8 cellular contexts compared by ENCODE assay signal in genomic region chr10:21518629-21519321, GRCh38. TPM values are rescaled to one million over a fixed set of nuclear protein-coding genes. Genes with fewer than 3 reads are reported as not detected.
DNase-seq lines count a peak whose midpoint lies in the region; ATAC-seq, FAIRE-seq and TF ChIP-seq lines count a peak whose summit lies in the region.

No MANE protein-coding gene starts in this region.

- H2AFZ ChIP-seq in GM12878 (ENCODE audit: control insufficient read depth, low read depth, low read length) = no peak overlapping the region
- H2AFZ ChIP-seq in HepG2 (ENCODE audit: low read length) = no peak overlapping the region

- H3K4me2 ChIP-seq in GM12878 (ENCODE audit: control insufficient read depth, insufficient read depth) = peak overlapping the region; percentile 89
- peak overlapping the region; percentile 3; the same call in 1 of the 2 replicates for H3K4me2 ChIP-seq in HepG2 (ENCODE audit: low read depth, low read length)

- intact Hi-C loops in GM12878 (cut with micrococcal nuclease; ENCODE audit: unreplicated experiment) (no loop called here), HepG2 (cut with micrococcal nuclease; ENCODE audit: unreplicated experiment) (no loop called here)

- TF ChIP-seq EP300 in GM12878 (IDR thresholded peaks at IDR 0.05; ENCODE audit: borderline replicate concordance in 1 of 2, control insufficient read depth in 1 of 2, low read depth in 2 of 2, low read length in 2 of 2) (no peak), HepG2 (IDR thresholded peaks at IDR 0.05; ENCODE audit: low read depth in 2 of 2, low read length in 2 of 2) (no peak), HepG2 (CRISPR knock-in tag; IDR thresholded peaks at IDR 0.05; ENCODE audit: borderline replicate concordance) (no peak), upper lobe of left lung (IDR thresholded peaks at IDR 0.05) (no peak)

- no peaks in the 10 kb centered on the region for H3K79me2 ChIP-seq in GM12878 (ENCODE audit: control insufficient read depth, insufficient read depth, low read length)
- H3K79me2 ChIP-seq in HepG2 (ENCODE audit: insufficient read depth, low read length) = peaks cover 2% of the 10 kb centered on the region

- no peak for FAIRE-seq in GM12878 (lab: Jason Lieb, UNC)
- FAIRE-seq in HepG2 (lab: Jason Lieb, UNC) = no peak

- ATAC-seq in GM12878 (no peak), HepG2 (no peak), upper lobe of left lung (ENCODE audit: low FRiP score in 2 of 2) (no peak), GM19035 (IDR thresholded peaks at IDR 0.05; ENCODE audit: unreplicated experiment) (no peak)

- H3K9me3 ChIP-seq in GM12878 (replicated peaks; ENCODE audit: control insufficient read depth, insufficient read depth, low read length) (no peaks in the 10 kb centered on the region), HepG2 (ENCODE audit: low read length) (no peaks in the 10 kb centered on the region), upper lobe of left lung (no peaks in the 10 kb centered on the region)

- BruUV-seq in GM12878 (replicated peaks; lab: Mats Ljungman, UMichigan) = no TSS peak
- no TSS peak for BruUV-seq in HepG2 (replicated peaks; lab: Mats Ljungman, UMichigan)

- H3K27me3 ChIP-seq in GM12878 (replicated peaks in 1 of 2; ENCODE audit: control insufficient read depth in 2 of 2, insufficient read depth in 2 of 2, low read length in 1 of 2) = peaks cover 10 to 23% of the 10 kb centered on the region in 2 experiments
- H3K27me3 ChIP-seq in HepG2 (ENCODE audit: control insufficient read depth in 1 of 2, insufficient read depth in 2 of 2, low read length in 2 of 2) = no peaks in the 10 kb centered on the region; a peak in 1 of 5 replicates
- peaks cover 0 to 15% (median 6%) of the 10 kb centered on the region in 4 donors for H3K27me3 ChIP-seq in upper lobe of left lung

- H3K36me3 ChIP-seq in GM12878 (ENCODE audit: control insufficient read depth in 2 of 2, insufficient read depth in 2 of 2, low read length in 1 of 2) = no peaks in the 10 kb centered on the region
- H3K36me3 ChIP-seq in HepG2 (replicated peaks in 1 of 2; ENCODE audit: control insufficient read depth in 1 of 2, insufficient read depth in 2 of 2, low read length in 2 of 2) = no peaks in the 10 kb centered on the region
- H3K36me3 ChIP-seq in upper lobe of left lung = no peaks in the 10 kb centered on the region

- POLR2A ChIA-PET in AG04449 (lab: Yijun Ruan, JAX) = interaction anchor here (0.6 to 0.7 kb wide), 2 partner anchors 21 to 35 kb away, joined by 3 to 4 read pairs; no protein-coding TSS in a partner anchor
- POLR2A ChIA-PET in GM12878 (lab: Charles Lee) = interaction anchor here (0.5 to 0.6 kb wide), 5 partner anchors 138 to 1472 kb away, joined by 3 to 7 read pairs (median 3); no protein-coding TSS in a partner anchor
- POLR2A ChIA-PET in HepG2 (lab: Yijun Ruan, JAX) = interaction anchor here (0.8 to 5.4 kb wide), 4 partner anchors 8 to 22 kb away, joined by 3 to 92 read pairs (median 11); partner anchors contain the start of gene SKIDA1
- POLR2A ChIA-PET in GM10248 (lab: Yijun Ruan, JAX) = interaction anchor here (0.7 kb wide), 1 partner anchor 9 kb away, joined by 3 read pairs; no protein-coding TSS in a partner anchor

- H3K4me1 ChIP-seq in GM12878 (ENCODE audit: control insufficient read depth, insufficient read depth, low read length) (peaks cover 21% of the 10 kb centered on the region), HepG2 (ENCODE audit: insufficient read depth, low read length) (peaks cover 61% of the 10 kb centered on the region), upper lobe of left lung (peaks cover 18 to 50% (median 30%) of the 10 kb centered on the region in 4 donors)

- WGBS in GM12878 (ENCODE audit: insufficient coverage, insufficient replicate concordance, low lambda C conversion rate, missing lambda C conversion rate) = 3% methylated on average over 16 of the region's 16 CpGs
- WGBS in HepG2 (ENCODE audit: low lambda C conversion rate) = 65% methylated on average over 16 of the region's 16 CpGs
- 19 to 37% methylated on average over 16 of the region's 16 CpGs for WGBS in upper lobe of left lung, 2 donors

- TF ChIP-seq RAD21 in GM12878 (IDR thresholded peaks at IDR 0.05; ENCODE audit: insufficient read depth, low read depth, low read length) = no peak
- no peak for TF ChIP-seq RAD21 in HepG2 (CRISPR knock-in tag; IDR thresholded peaks at IDR 0.05)

- no peak for TF ChIP-seq CTCF in AG04449 (IDR thresholded peaks at IDR 0.05; ENCODE audit: insufficient read depth, low read length, missing control alignments)
- no peak for TF ChIP-seq CTCF in HFF-Myc (IDR thresholded peaks at IDR 0.05; ENCODE audit: low read depth, low read length, missing control alignments)
- TF ChIP-seq CTCF in GM12878 (IDR thresholded peaks at IDR 0.05 in 2 of 3, conservative IDR thresholded peaks at IDR 0.05 in 1 of 3; ENCODE audit: control insufficient read depth in 2 of 3, extremely low read depth in 1 of 3, insufficient read depth in 1 of 3, low read depth in 3 of 3, low read length in 3 of 3) = no peak
- TF ChIP-seq CTCF in HepG2 (CRISPR knock-in tag; IDR thresholded peaks at IDR 0.05) = no peak
- TF ChIP-seq CTCF in upper lobe of left lung (IDR thresholded peaks at IDR 0.05) = no peak
- TF ChIP-seq CTCF in GM10248 (IDR thresholded peaks at IDR 0.05; ENCODE audit: control extremely low read depth, extremely low read depth, low read depth, missing control alignments) = no peak

- TF ChIP-seq POLR2A in GM12878 (IDR thresholded peaks at IDR 0.05; ENCODE audit: low read depth, low read length) (no peak), HepG2 (IDR thresholded peaks at IDR 0.05; ENCODE audit: insufficient read depth in 1 of 2, low read depth in 2 of 2, low read length in 2 of 2) (no peak), upper lobe of left lung (IDR thresholded peaks at IDR 0.05) (no peak)

- no peak overlapping the region for H3K9ac ChIP-seq in GM12878 (ENCODE audit: control insufficient read depth, insufficient read depth, low read length)
- H3K9ac ChIP-seq in HepG2 (ENCODE audit: insufficient read depth, low read depth, low read length) = no peak overlapping the region

- no peaks in the 10 kb centered on the region for H4K20me1 ChIP-seq in GM12878 (ENCODE audit: control insufficient read depth, insufficient read depth)
- H4K20me1 ChIP-seq in HepG2 (ENCODE audit: insufficient read depth, low read length) = no peaks in the 10 kb centered on the region

- DNase-seq in AG04449 (ENCODE audit: low read depth, low spot score) = no peak
- no peak for DNase-seq in HFF-Myc (ENCODE audit: extremely low read depth, low read depth)
- DNase-seq in GM12878 (ENCODE audit: low read depth, low spot score) = no peak
- no peak for DNase-seq in HepG2 (ENCODE audit: low spot score)
- DNase-seq in upper lobe of left lung = no peak
- no peak for DNase-seq in GM10248 (ENCODE audit: extremely low spot score)
- no peak for DNase-seq in stimulated activated CD4-positive, alpha-beta T cell treated with anti-CD3 and anti-CD28 coated beads, Interleukin-12 subunit alpha, Interleukin-12 subunit beta, amount 100 ng/mL, for 4 hours

- H3K27ac ChIP-seq in GM12878 (ENCODE audit: control insufficient read depth, insufficient read depth) = no peak overlapping the region
- H3K27ac ChIP-seq in HepG2 (ENCODE audit: extremely low read length, insufficient read depth, low read length) = peak overlapping the region; percentile 0
- H3K27ac ChIP-seq in upper lobe of left lung = peak overlapping the region; percentile 24 to 83 (median 67)

- RAD21 ChIA-PET in GM12878 (lab: Charles Lee; ENCODE audit: unreplicated experiment) = interaction anchor here (0.8 to 1.2 kb wide), 3 partner anchors 22 to 240 kb away, joined by 3 to 8 read pairs (median 3); no protein-coding TSS in a partner anchor

- H3K4me3 ChIP-seq in AG04449 (ENCODE audit: low read depth, low read length) = peak overlapping the region; percentile 65
- peak overlapping the region; percentile 68 for H3K4me3 ChIP-seq in HFF-Myc (replicated peaks; ENCODE audit: low read depth, low read length)
- H3K4me3 ChIP-seq in GM12878 = peak overlapping the region; percentile 52; the same call in 1 of the 2 replicates
- peak overlapping the region in 1 of 3 experiments; percentile 3; a peak in 1 of 6 replicates for H3K4me3 ChIP-seq in HepG2 (replicated peaks in 1 of 3; ENCODE audit: insufficient read depth in 1 of 3, low read depth in 2 of 3, low read length in 3 of 3)
- peak overlapping the region in 3 of 4 donors; percentile 52 to 67 (median 53) for H3K4me3 ChIP-seq in upper lobe of left lung

- CTCF ChIA-PET in AG04449 (lab: Yijun Ruan, JAX) = interaction anchor here (1.0 to 1.7 kb wide), 4 partner anchors 9 to 240 kb away, joined by 4 to 7 read pairs (median 6); no protein-coding TSS in a partner anchor
- CTCF ChIA-PET in GM12878 (lab: Yijun Ruan, JAX) = interaction anchor here (0.7 to 1.0 kb wide), 5 partner anchors 11 to 562 kb away, joined by 3 to 4 read pairs (median 3); no protein-coding TSS in a partner anchor
- CTCF ChIA-PET in HepG2 (lab: Yijun Ruan, JAX; ENCODE audit: low intra/inter-chr PET ratio, low total read pairs) = no interaction called here
- CTCF ChIA-PET in GM10248 (lab: Yijun Ruan, JAX) = interaction anchor here (1.0 to 1.4 kb wide), 4 partner anchors 14 to 23 kb away, joined by 3 to 6 read pairs (median 3); no protein-coding TSS in a partner anchor

- in situ Hi-C loops in GM12878 (cut with MboI) = no loop called here
- in situ Hi-C loops in HepG2 (cut with HindIII; ENCODE audit: extremely low pct_ligation_motif_present, low pct_unique_long_range_greater_than_20kb) = loop anchor here (25.0 kb wide), 1 partner anchor 794 kb away; the partner anchor contains the start of genes BMI1 and COMMD3

- SMC1A ChIA-PET in GM12878 (lab: Charles Lee; ENCODE audit: uncharacterized antibody, unreplicated experiment) = interaction anchor here (0.5 to 1.5 kb wide), 9 partner anchors 14 to 458 kb away, joined by 3 to 6 read pairs (median 3); no protein-coding TSS in a partner anchor

RNA-seq across cellular contexts. Expression of gene SKIDA1, which starts 6.7 kb away (rescaled TPM):
- 0.22 and 0.35 TPM in 2 replicates for total RNA-seq in GM12878 (2013; cell fraction: nucleolus; rRNA removed)
- total RNA-seq in GM12878 (2014; rRNA removed) (0.23 and 0.98 TPM in 2 replicates), GM12878 (2014; rRNA removed; fragmentation: Illumina TruSeq; extraction: Trizol) (0.28 and 0.45 TPM in 2 replicates), GM12878 (2021) (0.13 and 0.72 TPM in 2 replicates), HepG2 (2016; rRNA removed; fragmentation: Illumina TruSeq; extraction: Trizol) (1.4 and 1.5 TPM in 2 replicates), upper lobe of left lung (1 to 10 TPM in 2 of 6 donors, under 1 TPM in 4; under 0.01 to 1.6 (median 0.86) TPM)
- polyA plus RNA-seq in GM12878 (2011; ENCODE audit: low read depth) = not detected
- polyA plus RNA-seq in GM12878 (2011; rRNA removed) (0.04 and 0.05 TPM in 2 replicates), GM12878 (2014; fragmentation: Illumina TruSeq; extraction: Trizol) (0.26 and 0.65 TPM in 2 replicates), GM12878 (2014; fragmentation: Nextera tagmentation; extraction: Ambion mirVana) (under 1 TPM; 0.08 to 0.29 TPM), GM12878 (2014; rRNA removed) (0.53 and 0.90 TPM in 2 replicates), GM12878 (2016; fragmentation: Nextera tagmentation; extraction: Ambion mirVana) (under 1 TPM; 0.63 to 0.78 TPM), HepG2 (2011; rRNA removed) (0.29 and 0.73 TPM in 2 replicates)
- 0.03 and 0.10 TPM in 2 replicates for polyA plus RNA-seq in GM12878 (2011; cell fraction: cytosol; rRNA removed)
- polyA plus RNA-seq in GM12878 (2011; cell fraction: nucleus; rRNA removed) = 0.06 TPM in 1 of 2 replicates, not detected in the other
- 0.16 and 0.28 TPM in 2 replicates for polyA plus RNA-seq in GM12878 (2012)
- polyA minus RNA-seq in GM12878 (2011; rRNA and poly(A)+ RNA removed) = 0.05 and 0.15 TPM in 2 replicates
- polyA minus RNA-seq in GM12878 (2011; cell fraction: cytosol; rRNA and poly(A)+ RNA removed) = not detected in 2 replicates
- polyA minus RNA-seq in GM12878 (2011; cell fraction: nucleus; rRNA and poly(A)+ RNA removed) = not detected in 2 replicates
- 0.35 and 0.40 TPM in 2 replicates for total RNA-seq in HepG2 (2016; cell fraction: cytosol; rRNA removed; fragmentation: Illumina TruSeq; extraction: Trizol; ENCODE audit: low read depth)
- 1.1 and 1.2 TPM in 2 replicates for total RNA-seq in HepG2 (2016; cell fraction: insoluble cytoplasmic fraction; rRNA removed; fragmentation: Illumina TruSeq; extraction: Trizol)
- total RNA-seq in HepG2 (2016; cell fraction: membrane; rRNA removed; fragmentation: Illumina TruSeq; extraction: Trizol) = 1.1 TPM in 2 replicates
- total RNA-seq in HepG2 (2016; cell fraction: nucleus; rRNA removed; fragmentation: Illumina TruSeq; extraction: Trizol) = 1.4 TPM in 2 replicates
- 0.17 and 0.19 TPM in 2 replicates for polyA plus RNA-seq in HepG2 (2011; cell fraction: cytosol; rRNA removed)
- 0.45 and 0.59 TPM in 2 replicates for polyA plus RNA-seq in HepG2 (2011; cell fraction: nucleus; rRNA removed)
- 0.24 and 0.85 TPM in 2 replicates for polyA plus RNA-seq in HepG2 (2012)
- polyA plus RNA-seq in HepG2 (2016; cell fraction: cytosol; fragmentation: Illumina TruSeq; extraction: Trizol; ENCODE audit: low read depth) = 0.11 and 0.58 TPM in 2 replicates
- polyA plus RNA-seq in HepG2 (2016; cell fraction: insoluble cytoplasmic fraction; fragmentation: Illumina TruSeq; extraction: Trizol; ENCODE audit: low read depth) = 0.67 and 0.78 TPM in 2 replicates
- 0.33 and 0.58 TPM in 2 replicates for polyA plus RNA-seq in HepG2 (2016; cell fraction: membrane; fragmentation: Illumina TruSeq; extraction: Trizol; ENCODE audit: low read depth)
- polyA plus RNA-seq in HepG2 (2016; cell fraction: nucleus; fragmentation: Illumina TruSeq; extraction: Trizol; ENCODE audit: insufficient read depth, low read depth) = 2.7 and 2.8 TPM in 2 replicates
- polyA minus RNA-seq in HepG2 (2011; rRNA and poly(A)+ RNA removed; ENCODE audit: low replicate concordance) = 0.12 and 0.28 TPM in 2 replicates
- 0.49 and 0.88 TPM in 2 replicates for polyA minus RNA-seq in HepG2 (2011; cell fraction: cytosol; rRNA and poly(A)+ RNA removed)
- polyA minus RNA-seq in HepG2 (2011; cell fraction: nucleus; rRNA and poly(A)+ RNA removed) = 0.50 and 0.52 TPM in 2 replicates

RNA-seq across cellular contexts. Expression of gene MLLT10, which starts 15.3 kb away (rescaled TPM):
- total RNA-seq in GM12878 (2013; cell fraction: nucleolus; rRNA removed) = 240 and 255 TPM in 2 replicates
- total RNA-seq in GM12878 (2014; rRNA removed) (37.1 and 45.6 TPM in 2 replicates), GM12878 (2014; rRNA removed; fragmentation: Illumina TruSeq; extraction: Trizol) (27.5 and 30.1 TPM in 2 replicates), GM12878 (2021) (32.2 and 36.7 TPM in 2 replicates), HepG2 (2016; rRNA removed; fragmentation: Illumina TruSeq; extraction: Trizol) (39.3 and 51.3 TPM in 2 replicates), upper lobe of left lung (10 to 100 TPM; 40.1 to 63.9 (median 53.9) TPM)
- polyA plus RNA-seq in GM12878 (2011; ENCODE audit: low read depth) = 34.5 TPM
- polyA plus RNA-seq in GM12878 (2011; rRNA removed) (61.1 and 61.5 TPM in 2 replicates), GM12878 (2014; fragmentation: Illumina TruSeq; extraction: Trizol) (29.5 and 39.5 TPM in 2 replicates), GM12878 (2014; fragmentation: Nextera tagmentation; extraction: Ambion mirVana) (10 to 100 TPM in 1 of 2 experiments, 1 to 10 TPM in 1; 8.7 to 12.1 TPM), GM12878 (2014; rRNA removed) (32.8 and 37.4 TPM in 2 replicates), GM12878 (2016; fragmentation: Nextera tagmentation; extraction: Ambion mirVana) (10 to 100 TPM; 13.8 to 16.3 TPM), HepG2 (2011; rRNA removed) (72.1 and 84.1 TPM in 2 replicates)
- polyA plus RNA-seq in GM12878 (2011; cell fraction: cytosol; rRNA removed) = 41.5 and 44.6 TPM in 2 replicates
- polyA plus RNA-seq in GM12878 (2011; cell fraction: nucleus; rRNA removed) = 63.2 and 68.2 TPM in 2 replicates
- 19.2 and 23.0 TPM in 2 replicates for polyA plus RNA-seq in GM12878 (2012)
- 95.6 and 97.9 TPM in 2 replicates for polyA minus RNA-seq in GM12878 (2011; rRNA and poly(A)+ RNA removed)
- 15.5 and 19.3 TPM in 2 replicates for polyA minus RNA-seq in GM12878 (2011; cell fraction: cytosol; rRNA and poly(A)+ RNA removed)
- polyA minus RNA-seq in GM12878 (2011; cell fraction: nucleus; rRNA and poly(A)+ RNA removed) = 74.1 and 152 TPM in 2 replicates
- 32.5 and 35.1 TPM in 2 replicates for total RNA-seq in HepG2 (2016; cell fraction: cytosol; rRNA removed; fragmentation: Illumina TruSeq; extraction: Trizol; ENCODE audit: low read depth)
- total RNA-seq in HepG2 (2016; cell fraction: insoluble cytoplasmic fraction; rRNA removed; fragmentation: Illumina TruSeq; extraction: Trizol) = 40.6 and 48.2 TPM in 2 replicates
- 43.6 and 51.5 TPM in 2 replicates for total RNA-seq in HepG2 (2016; cell fraction: membrane; rRNA removed; fragmentation: Illumina TruSeq; extraction: Trizol)
- total RNA-seq in HepG2 (2016; cell fraction: nucleus; rRNA removed; fragmentation: Illumina TruSeq; extraction: Trizol) = 132 and 141 TPM in 2 replicates
- 52.6 and 55.4 TPM in 2 replicates for polyA plus RNA-seq in HepG2 (2011; cell fraction: cytosol; rRNA removed)
- polyA plus RNA-seq in HepG2 (2011; cell fraction: nucleus; rRNA removed) = 70.8 and 78.9 TPM in 2 replicates
- 36.4 and 36.6 TPM in 2 replicates for polyA plus RNA-seq in HepG2 (2012)
- polyA plus RNA-seq in HepG2 (2016; cell fraction: cytosol; fragmentation: Illumina TruSeq; extraction: Trizol; ENCODE audit: low read depth) = 39.6 and 43.2 TPM in 2 replicates
- 41.2 and 47.5 TPM in 2 replicates for polyA plus RNA-seq in HepG2 (2016; cell fraction: insoluble cytoplasmic fraction; fragmentation: Illumina TruSeq; extraction: Trizol; ENCODE audit: low read depth)
- polyA plus RNA-seq in HepG2 (2016; cell fraction: membrane; fragmentation: Illumina TruSeq; extraction: Trizol; ENCODE audit: low read depth) = 46.0 and 49.8 TPM in 2 replicates
- 59.3 and 60.4 TPM in 2 replicates for polyA plus RNA-seq in HepG2 (2016; cell fraction: nucleus; fragmentation: Illumina TruSeq; extraction: Trizol; ENCODE audit: insufficient read depth, low read depth)
- 65.5 and 210 TPM in 2 replicates for polyA minus RNA-seq in HepG2 (2011; rRNA and poly(A)+ RNA removed; ENCODE audit: low replicate concordance)
- 28.0 and 33.0 TPM in 2 replicates for polyA minus RNA-seq in HepG2 (2011; cell fraction: cytosol; rRNA and poly(A)+ RNA removed)
- polyA minus RNA-seq in HepG2 (2011; cell fraction: nucleus; rRNA and poly(A)+ RNA removed) = 342 and 460 TPM in 2 replicates
